ENCODE assay signal across 8 cellular contexts in genomic region chr1:226708342-226708780, GRCh38. TPM values are rescaled to one million over a fixed set of nuclear protein-coding genes. Genes with fewer than 3 reads are reported as not detected.
DNase-seq lines count a peak whose midpoint lies in the region; ATAC-seq and TF ChIP-seq lines count a peak whose summit lies in the region.

No MANE protein-coding gene starts in this region.

- ATAC-seq in SK-N-SH treated with all-trans-retinoic acid at 6 μM for 48 hours, result peak; percentile 88
- no peak for ATAC-seq in GM19467 (IDR thresholded peaks at IDR 0.05; ENCODE audit: unreplicated experiment)

- TF ChIP-seq POLR2A in esophagus muscularis mucosa (IDR thresholded peaks at IDR 0.05; ENCODE audit: low read depth), result no peak

- H3K9me3 ChIP-seq in esophagus muscularis mucosa, result no peaks in the 10 kb centered on the region

- intact Hi-C loops in esophagus muscularis mucosa (cut with DNase I), result no loop called here

- DNase-seq in SIG-M5 treated with dmso at 0.1 percent for 504 hours (lab: John Stamatoyannopoulos, UW; ENCODE audit: unreplicated experiment), result peak; percentile 20
- DNase-seq in SIG-M5 (lab: John Stamatoyannopoulos, UW), result no peak
- no peak for DNase-seq in esophagus muscularis mucosa (ENCODE audit: extremely low spot score)
- peak; percentile 29 for DNase-seq in stimulated activated CD4-positive, alpha-beta T cell treated with anti-CD3 and anti-CD28 coated beads, Interleukin-4, amount 100 ng/mL, for 1 hour
- no peak for DNase-seq in amygdala (lab: John Stamatoyannopoulos, UW)
- DNase-seq in DMS53 (lab: John Stamatoyannopoulos, UW), result no peak

- H3K27me3 ChIP-seq in esophagus muscularis mucosa, result no peaks in the 10 kb centered on the region

- H3K36me3 ChIP-seq in esophagus muscularis mucosa, result peaks cover 0 to 4% (median 0%) of the 10 kb centered on the region in 4 donors

- no peak for TF ChIP-seq CTCF in esophagus muscularis mucosa (IDR thresholded peaks at IDR 0.05)

- peak; percentile 86 for TF ChIP-seq EP300 in esophagus muscularis mucosa (IDR thresholded peaks at IDR 0.05)

- H3K4me1 ChIP-seq in esophagus muscularis mucosa, result peaks cover 73 to 95% (median 89%) of the 10 kb centered on the region in 4 donors

- 31% methylated on average over 6 of the region's 6 CpGs for WGBS in esophagus muscularis mucosa

- H3K27ac ChIP-seq in esophagus muscularis mucosa (replicated peaks in 1 of 4), result peak overlapping the region in 1 of 4 donors; percentile 100

- H3K4me3 ChIP-seq in esophagus muscularis mucosa, result no peak overlapping the region

TF ChIP-seq in SK-N-SH treated with all-trans-retinoic acid at 6 μM for 48 hours, 23 proteins besides CTCF, POLR2A, EP300 and RAD21:
- TF ChIP-seq ZFP30 (CRISPR knock-in tag; IDR thresholded peaks at IDR 0.05) (no peak), TOX (CRISPR knock-in tag; IDR thresholded peaks at IDR 0.05; ENCODE audit: borderline replicate concordance) (no peak), CSDC2 (CRISPR knock-in tag; IDR thresholded peaks at IDR 0.05) (no peak), ESRRG (CRISPR knock-in tag; IDR thresholded peaks at IDR 0.05) (no peak), ZFP3 (CRISPR knock-in tag; IDR thresholded peaks at IDR 0.05) (no peak)

RNA-seq across cellular contexts. Expression of gene ITPKB, which starts 30.7 kb away (rescaled TPM):
- 100 to 1,000 TPM in 2 of 4 donors, 10 to 100 TPM in 2; 71.1 to 156 (median 116) TPM for total RNA-seq in esophagus muscularis mucosa

Comparison
In these comparisons a context has a peak if more than half of its experiments do, and no peak if none do; other contexts are left out.
1. DNase-seq: peak in SIG-M5 treated with dmso at 0.1 percent for 504 hours (single experiment) and stimulated activated CD4-positive, alpha-beta T cell treated with anti-CD3 and anti-CD28 coated beads, Interleukin-4, amount 100 ng/mL, for 1 hour (single experiment); none in SIG-M5 (single experiment), esophagus muscularis mucosa (single experiment), amygdala (0 of 56) and DMS53 (single experiment).